ENCODE assay signal across 4 cellular contexts in the genomic region with DNA sequence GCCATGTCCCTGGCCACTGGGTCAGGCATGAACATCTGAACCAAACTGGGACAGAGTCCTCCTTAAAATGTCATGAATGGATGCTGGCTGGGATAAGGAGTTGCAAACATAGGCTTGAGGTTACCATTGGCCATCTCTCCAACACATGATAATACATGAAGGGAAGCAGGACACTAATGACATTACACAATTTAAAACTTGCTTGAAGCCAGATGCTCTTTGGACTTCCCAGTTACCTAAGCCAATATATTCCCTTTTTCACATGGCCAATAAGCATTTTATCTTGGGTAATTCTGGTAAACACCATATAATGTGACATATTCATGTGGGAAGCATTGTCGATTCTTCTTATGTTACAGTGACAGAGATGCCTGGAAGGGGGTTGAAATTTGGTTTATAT.
"Had no signal": no experiment of that assay in that cellular context is flagged by ENCODE, and none has a peak within 500 bp of the region (broad histone marks: within the 10 kb centered on the region; RNA-seq: fewer than 3 reads in every experiment).

No MANE protein-coding gene starts in this region.

- H3K36me3 Mint-ChIP-seq: IgD-negative memory B cell had no signal

- H3K4me3 Mint-ChIP-seq: GM23338, H9, IgD-negative memory B cell had no signal

- DNase-seq: H9, HCEC 1CT had no signal

- H3K4me1 Mint-ChIP-seq: GM23338, H9, IgD-negative memory B cell had no signal

- H3K27me3 Mint-ChIP-seq: IgD-negative memory B cell had no signal

- H3K9me3 Mint-ChIP-seq: GM23338, H9, IgD-negative memory B cell had no signal

- H3K27ac Mint-ChIP-seq: IgD-negative memory B cell had no signal

- H3K4me2 ChIP-seq: GM23338 had no signal

- H3K4me3 ChIP-seq: GM23338 had no signal

- ATAC-seq: GM23338 had no signal

- H2AFZ ChIP-seq: GM23338 had no signal
